8 cellular contexts compared by ENCODE assay signal in the genomic region with DNA sequence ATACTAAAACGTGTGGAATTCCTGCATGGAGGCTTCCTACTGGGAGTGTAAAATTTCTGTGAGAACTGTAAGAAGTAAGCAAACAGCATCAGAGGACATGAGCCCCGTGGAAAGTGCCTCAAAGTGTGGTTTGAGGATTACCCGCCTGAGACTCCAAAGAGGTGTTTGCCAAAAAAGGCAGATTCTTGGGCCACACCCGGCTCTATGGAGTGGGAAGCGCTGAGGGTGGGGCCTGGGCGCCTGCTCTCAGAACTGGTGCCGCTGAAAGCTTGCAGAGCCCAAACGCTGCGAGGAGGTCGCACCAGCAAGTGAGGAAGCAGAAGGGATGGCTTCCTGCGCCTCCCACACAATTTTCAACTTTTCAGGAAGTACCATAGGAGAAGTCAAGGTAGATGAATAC. TPM values are rescaled to one million over a fixed set of nuclear protein-coding genes. Genes with fewer than 3 reads are reported as not detected.
DNase-seq lines count a peak whose midpoint lies in the region; ATAC-seq and TF ChIP-seq lines count a peak whose summit lies in the region.

No MANE protein-coding gene starts in this region.

- no peak overlapping the region for H3K4me3 Mint-ChIP-seq in activated CD4-positive, alpha-beta memory T cell treated with anti-CD3 and anti-CD28 coated beads for 36 hours
- no peak overlapping the region for H3K4me3 Mint-ChIP-seq in glutamatergic neuron (ENCODE audit: unreplicated experiment)

- H3K9ac ChIP-seq in smooth muscle cell (ENCODE audit: low read depth), result peak overlapping the region; percentile 46

- no peaks in the 10 kb centered on the region for H3K9me3 Mint-ChIP-seq in activated CD4-positive, alpha-beta memory T cell treated with anti-CD3 and anti-CD28 coated beads for 36 hours
- no peaks in the 10 kb centered on the region for H3K9me3 Mint-ChIP-seq in glutamatergic neuron (ENCODE audit: unreplicated experiment)

- H3K27me3 ChIP-seq in gastroesophageal sphincter, result no peaks in the 10 kb centered on the region
- H3K27me3 ChIP-seq in smooth muscle cell (ENCODE audit: low read depth), result no peaks in the 10 kb centered on the region

- H3K9me3 ChIP-seq in HEK293 (ENCODE audit: control insufficient read depth, insufficient read depth, low read depth, low read length) (no peaks in the 10 kb centered on the region), gastroesophageal sphincter (no peaks in the 10 kb centered on the region), smooth muscle cell (replicated peaks; ENCODE audit: low read depth) (no peaks in the 10 kb centered on the region)

- H3K4me1 ChIP-seq in HEK293 (ENCODE audit: control insufficient read depth, insufficient read depth, low read length) (no peaks in the 10 kb centered on the region), gastroesophageal sphincter (peaks cover 0 to 31% (median 15%) of the 10 kb centered on the region in 3 donors), smooth muscle cell (ENCODE audit: low read depth) (no peaks in the 10 kb centered on the region)

- peak overlapping the region; percentile 88 for H3K27ac Mint-ChIP-seq in activated CD4-positive, alpha-beta memory T cell treated with anti-CD3 and anti-CD28 coated beads for 36 hours
- no peak overlapping the region for H3K27ac Mint-ChIP-seq in glutamatergic neuron (ENCODE audit: unreplicated experiment)

- WGBS in gastroesophageal sphincter (ENCODE audit: low coverage in 1 of 2), 2 donors, result 19 to 30% methylated on average over 8 to 11 of the region's 11 CpGs
- WGBS in smooth muscle cell (ENCODE audit: low lambda C conversion rate), result 47% methylated on average over 11 of the region's 11 CpGs

- CTCF ChIA-PET in HEK293 (lab: Yijun Ruan, JAX), result interaction anchor here (0.5 to 8.1 kb wide), 14 partner anchors 14 to 616 kb away, joined by 3 to 155 read pairs (median 4); a partner anchor contains a TSS
- CTCF ChIA-PET in activated CD4-positive, alpha-beta memory T cell treated with anti-CD3 and anti-CD28 coated beads for 36 hours (lab: Charles Lee), result interaction anchor here (0.6 to 5.8 kb wide), 21 partner anchors 8 to 402 kb away, joined by 3 to 73 read pairs (median 5); a partner anchor contains a TSS

- peak overlapping the region; percentile 52 for H3K4me2 ChIP-seq in smooth muscle cell

- peak; percentile 85 for ATAC-seq in gastroesophageal sphincter

- no peaks in the 10 kb centered on the region for H4K20me1 ChIP-seq in smooth muscle cell (ENCODE audit: low read depth)

- H3K36me3 ChIP-seq in HEK293 (ENCODE audit: control insufficient read depth in 2 of 2, insufficient read depth in 1 of 2, low read length in 2 of 2), result no peaks in the 10 kb centered on the region
- H3K36me3 ChIP-seq in gastroesophageal sphincter, result no peaks in the 10 kb centered on the region
- H3K36me3 ChIP-seq in smooth muscle cell (ENCODE audit: low read depth), result no peaks in the 10 kb centered on the region

- H3F3A ChIP-seq in smooth muscle cell (ENCODE audit: low read depth), result peaks cover 13% of the 10 kb centered on the region

- H3K79me2 ChIP-seq in smooth muscle cell (ENCODE audit: low read depth), result no peaks in the 10 kb centered on the region

- POLR2A ChIA-PET in HEK293 (lab: Yijun Ruan, JAX), result interaction anchor here (1.0 kb wide), 1 partner anchor 64 kb away, joined by 4 read pairs; no protein-coding TSS in a partner anchor
- POLR2A ChIA-PET in activated CD4-positive, alpha-beta memory T cell treated with anti-CD3 and anti-CD28 coated beads for 36 hours (lab: Charles Lee), result interaction anchor here (1.0 to 1.6 kb wide), 2 partner anchors 94 to 184 kb away, joined by 3 to 4 read pairs; no protein-coding TSS in a partner anchor

- TF ChIP-seq EP300 in gastroesophageal sphincter (IDR thresholded peaks at IDR 0.05), result no peak

- H3K27ac ChIP-seq in HEK293 (ENCODE audit: extremely low read depth, low read depth, low read length) (0 out of 2 replicates have a peak overlapping the region, but pooled peaks have one; percentile 37), gastroesophageal sphincter (peak overlapping the region; percentile 79 to 93 (median 88)), smooth muscle cell (ENCODE audit: low read depth) (peak overlapping the region; percentile 71)

- H2AFZ ChIP-seq in smooth muscle cell (ENCODE audit: low read depth), result peak overlapping the region; percentile 83

- no peak overlapping the region for H3K4me3 ChIP-seq in HEK293 (ENCODE audit: low read depth, low read length)
- H3K4me3 ChIP-seq in gastroesophageal sphincter, result peak overlapping the region in 1 of 2 donors; percentile 37
- H3K4me3 ChIP-seq in smooth muscle cell, result no peak overlapping the region

- intact Hi-C loops in activated CD4-positive, alpha-beta memory T cell treated with anti-CD3 and anti-CD28 coated beads for 36 hours (cut with micrococcal nuclease), result loop anchor here (5.0 kb wide), 1 partner anchor 150 kb away; no protein-coding TSS in a partner anchor

- H3K36me3 Mint-ChIP-seq in activated CD4-positive, alpha-beta memory T cell treated with anti-CD3 and anti-CD28 coated beads for 36 hours, result no peaks in the 10 kb centered on the region
- H3K36me3 Mint-ChIP-seq in glutamatergic neuron (ENCODE audit: unreplicated experiment), result peaks cover 4% of the 10 kb centered on the region

- H3K27me3 Mint-ChIP-seq in activated CD4-positive, alpha-beta memory T cell treated with anti-CD3 and anti-CD28 coated beads for 36 hours, result no peaks in the 10 kb centered on the region
- no peaks in the 10 kb centered on the region for H3K27me3 Mint-ChIP-seq in glutamatergic neuron (ENCODE audit: unreplicated experiment)

- peaks cover 28% of the 10 kb centered on the region for H3K4me1 Mint-ChIP-seq in activated CD4-positive, alpha-beta memory T cell treated with anti-CD3 and anti-CD28 coated beads for 36 hours (ENCODE audit: low read depth)
- peaks cover 11% of the 10 kb centered on the region for H3K4me1 Mint-ChIP-seq in glutamatergic neuron (ENCODE audit: low read depth, unreplicated experiment)

- DNase-seq in activated CD4-positive, alpha-beta memory T cell treated with anti-CD3 and anti-CD28 coated beads for 36 hours, result peak; percentile 20
- no peak for DNase-seq in smooth muscle cell (lab: John Stamatoyannopoulos, UW; ENCODE audit: unreplicated experiment)
- DNase-seq in COR-L47 (lab: John Stamatoyannopoulos, UW), result no peak
- no peak for DNase-seq in NCI-H2029 (lab: John Stamatoyannopoulos, UW)
- no peak for DNase-seq in activated effector memory CD4-positive, alpha-beta T cell treated with anti-CD3 and anti-CD28 coated beads, Interleukin-2, amount 50 U/mL, for 16 hours
- no peak for DNase-seq in glutamatergic neuron

- TF ChIP-seq CTCF in HEK293 (tag by site-specific recombination; IDR thresholded peaks at IDR 0.05) (no peak), gastroesophageal sphincter (IDR thresholded peaks at IDR 0.05) (no peak), smooth muscle cell (IDR thresholded peaks at IDR 0.05; ENCODE audit: borderline replicate concordance, insufficient read depth, poor library complexity, severe bottlenecking) (no peak), glutamatergic neuron (IDR thresholded peaks at IDR 0.05; ENCODE audit: partially characterized antibody, unreplicated experiment) (no peak)

- TF ChIP-seq POLR2A in gastroesophageal sphincter (IDR thresholded peaks at IDR 0.05), result peak in 1 of 2 donors; percentile 34

TF ChIP-seq in HEK293, 187 proteins besides CTCF, POLR2A, EP300 and RAD21:
- TF ChIP-seq KLF1 (tag by site-specific recombination; IDR thresholded peaks at IDR 0.05), result peak; percentile 64
- no peak for TF ChIP-seq ZNF433 (tag by site-specific recombination; IDR thresholded peaks at IDR 0.05; ENCODE audit: low read depth)
TF ChIP-seq in HEK293: peak in this region for 1.

RNA-seq across cellular contexts. Expression of a gene that starts 43.0 kb away (rescaled TPM):
- 1 to 10 TPM; 4.5 to 5.3 TPM for total RNA-seq in activated CD4-positive, alpha-beta memory T cell treated with anti-CD3 and anti-CD28 coated beads for 36 hours
- 10 to 100 TPM; 41.4 to 64.4 (median 42.5) TPM for total RNA-seq in gastroesophageal sphincter
- total RNA-seq in smooth muscle cell, result 5.7 and 7.8 TPM in 2 replicates
- 2.4 and 3.5 TPM in 2 replicates for polyA plus RNA-seq in smooth muscle cell
- 22.2 TPM for total RNA-seq in glutamatergic neuron (ENCODE audit: unreplicated experiment)

Comparison
In these comparisons a context has a peak if more than half of its experiments do, and no peak if none do; other contexts are left out.
1. H3K27ac ChIP-seq: peak in every context shown above with its lines; median percentile 88 in gastroesophageal sphincter; 71 in smooth muscle cell; 37 in HEK293.